1 cellular context compared by ENCODE assay signal in the genomic region with DNA sequence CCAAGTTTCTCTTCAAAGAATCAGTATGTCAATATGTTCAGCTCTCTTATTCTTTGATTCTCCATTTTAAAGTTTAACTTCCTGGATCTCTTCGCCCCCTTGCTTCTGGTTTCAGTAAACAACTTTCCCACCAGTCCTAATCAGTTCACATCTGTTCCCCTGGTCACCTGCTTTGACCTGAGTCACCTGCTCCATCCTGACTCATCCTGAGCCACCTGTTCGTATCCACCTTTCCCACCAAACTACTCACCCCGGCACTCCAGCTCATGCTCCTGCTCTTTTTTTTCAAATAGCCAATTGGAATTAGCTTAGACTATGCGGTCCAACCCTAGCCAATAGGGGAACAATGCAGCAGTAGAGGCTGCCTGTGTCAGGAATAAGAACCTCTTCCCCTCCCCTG.
TF ChIP-seq lines count a peak whose summit lies in the region.

No MANE protein-coding gene starts in this region.

TF ChIP-seq in IMR-90, 13 proteins besides CTCF, POLR2A, EP300 and RAD21:
- no peak for TF ChIP-seq CEBPB (IDR thresholded peaks at IDR 0.05; ENCODE audit: low read depth, low read length)
- no peak for TF ChIP-seq SMC3 (IDR thresholded peaks at IDR 0.05; ENCODE audit: low read depth, low read length)
- no peak for TF ChIP-seq MAFK (IDR thresholded peaks at IDR 0.05; ENCODE audit: low read depth, low read length)
- no peak for TF ChIP-seq RCOR1 (IDR thresholded peaks at IDR 0.05; ENCODE audit: insufficient replicate concordance, low read length)
